20 cellular contexts compared by ENCODE assay signal in the genomic region with DNA sequence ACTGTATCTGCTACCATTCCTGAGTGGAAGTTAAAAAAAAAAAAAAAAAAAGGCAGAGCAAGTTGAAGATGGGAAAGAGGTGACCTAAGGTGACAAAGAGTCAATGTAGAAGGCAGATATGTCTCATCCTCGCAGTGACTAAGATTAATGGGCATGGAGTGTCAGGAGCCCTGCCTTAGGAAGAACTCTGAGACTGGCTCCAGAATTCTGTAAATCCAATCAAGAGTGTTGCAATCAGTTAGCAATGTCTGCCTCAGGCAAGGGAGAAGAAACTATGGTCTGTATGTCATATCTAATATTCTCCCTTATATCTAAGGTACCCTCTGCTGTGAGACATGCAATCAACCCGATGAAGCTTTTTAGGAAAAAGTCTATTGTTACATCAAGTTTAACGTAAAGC. TPM values are rescaled to one million over a fixed set of nuclear protein-coding genes. Genes with fewer than 3 reads are reported as not detected.
DNase-seq lines count a peak whose midpoint lies in the region; ATAC-seq, FAIRE-seq and TF ChIP-seq lines count a peak whose summit lies in the region.
"Had no signal": no experiment of that assay in that cellular context is flagged by ENCODE, and none has a peak within 500 bp of the region (broad histone marks: within the 10 kb centered on the region; RNA-seq: fewer than 3 reads in every experiment).

No MANE protein-coding gene starts in this region.

- H3K27me3 ChIP-seq in CD4-positive, alpha-beta T cell (ENCODE audit: control insufficient read depth, insufficient read depth, low read length), result no peaks in the 10 kb centered on the region
- peaks cover 0 to 8% of the 10 kb centered on the region in 2 experiments; a peak in 1 of 5 replicates for H3K27me3 ChIP-seq in K562 (ENCODE audit: control insufficient read depth in 2 of 2, insufficient read depth in 2 of 2, low read length in 2 of 2)

- no peaks in the 10 kb centered on the region for H3K36me3 ChIP-seq in HEK293 (ENCODE audit: control insufficient read depth in 2 of 2, insufficient read depth in 1 of 2, low read length in 2 of 2)
- H3K36me3 ChIP-seq in K562 (ENCODE audit: control insufficient read depth, insufficient read depth, low read length), result no peaks in the 10 kb centered on the region

- no peaks in the 10 kb centered on the region for H4K20me1 ChIP-seq in K562 (replicated peaks; ENCODE audit: control insufficient read depth, insufficient read depth, low read length)

- no peak for ATAC-seq in CD4-positive, alpha-beta T cell (ENCODE audit: poor library complexity)
- ATAC-seq in K562 (no peak), left ventricle myocardium superior (no peak)

- no peaks in the 10 kb centered on the region for H3K79me2 ChIP-seq in K562 (ENCODE audit: control insufficient read depth, insufficient read depth, low read length)

- TF ChIP-seq POLR2A in K562 (conservative IDR thresholded peaks at IDR 0.05), result no peak

- H3K27ac Mint-ChIP-seq in CD4-positive, alpha-beta T cell, result peak overlapping the region; percentile 19
- H3K27ac Mint-ChIP-seq in HFFc6, result no peak overlapping the region

- no peak overlapping the region for H3K27ac ChIP-seq in CD4-positive, alpha-beta T cell (ENCODE audit: low read depth, low read length)
- no peak overlapping the region for H3K27ac ChIP-seq in HEK293 (ENCODE audit: extremely low read depth, low read depth, low read length)
- H3K27ac ChIP-seq in K562 (ENCODE audit: extremely low read depth, low read depth, low read length), result no peak overlapping the region
- H3K27ac ChIP-seq: GM23248 had no signal

- no peak for TF ChIP-seq CTCF in CD4-positive, alpha-beta T cell (IDR thresholded peaks at IDR 0.05)
- TF ChIP-seq CTCF in HEK293 (tag by site-specific recombination; IDR thresholded peaks at IDR 0.05) (no peak), K562 (IDR thresholded peaks at IDR 0.05 in 2 of 3, conservative IDR thresholded peaks at IDR 0.05 in 1 of 3; ENCODE audit: insufficient read depth in 2 of 3, low read depth in 1 of 3, low read length in 3 of 3) (no peak), HFFc6 (IDR thresholded peaks at IDR 0.05) (no peak)

- H3K9me3 ChIP-seq in CD4-positive, alpha-beta T cell (ENCODE audit: control insufficient read depth, low read length), result no peaks in the 10 kb centered on the region
- H3K9me3 ChIP-seq in HEK293 (ENCODE audit: control insufficient read depth, insufficient read depth, low read depth, low read length), result no peaks in the 10 kb centered on the region
- H3K9me3 ChIP-seq in K562 (replicated peaks; ENCODE audit: control insufficient read depth, insufficient read depth, low read depth, low read length), result no peaks in the 10 kb centered on the region

- in situ Hi-C loops in K562 (cut with MboI), result loop anchor here (10.0 kb wide), 1 partner anchor 319 kb away; no protein-coding TSS in a partner anchor

- intact Hi-C loops in CD4-positive, alpha-beta T cell (cut with DNase I, micrococcal nuclease), result no loop called here
- intact Hi-C loops in K562 (cut with micrococcal nuclease) (loop anchor here (5.0 kb wide), 1 partner anchor 57 kb away; no protein-coding TSS in a partner anchor), left ventricle myocardium superior (cut with micrococcal nuclease) (no loop called here)

- CTCF ChIA-PET in CD4-positive, alpha-beta T cell (lab: Charles Lee), result no interaction called here
- CTCF ChIA-PET in HEK293 (lab: Yijun Ruan, JAX) (interaction anchor here (0.5 to 1.2 kb wide), 3 partner anchors 8 to 929 kb away, joined by 3 to 4 read pairs (median 4); no protein-coding TSS in a partner anchor), K562 (lab: Yijun Ruan, JAX; ENCODE audit: low intra/inter-chr PET ratio) (no interaction called here)

- no peak for FAIRE-seq in K562 (lab: Jason Lieb, UNC)
- FAIRE-seq: GM19239, H1 had no signal

- peaks cover 18% of the 10 kb centered on the region for H3K4me1 Mint-ChIP-seq in CD4-positive, alpha-beta T cell (ENCODE audit: low read depth)
- H3K4me1 Mint-ChIP-seq in HFFc6 (ENCODE audit: low read depth), result peaks cover 5% of the 10 kb centered on the region; the same call in 1 of the 2 replicates

- POLR2A ChIA-PET in CD4-positive, alpha-beta T cell (lab: Charles Lee), result no interaction called here
- POLR2A ChIA-PET in HEK293 (lab: Yijun Ruan, JAX) (no interaction called here), K562 (lab: Yijun Ruan, JAX) (no interaction called here)

- WGBS in K562 (ENCODE audit: insufficient coverage, low coverage, missing lambda C conversion rate), result 3% methylated on average over 3 of the region's 3 CpGs

- no peak for TF ChIP-seq RAD21 in K562 (CRISPR knock-in tag; conservative IDR thresholded peaks at IDR 0.05 in 1 of 2, IDR thresholded peaks at IDR 0.05 in 1 of 2)

- no peak for DNase-seq in CD4-positive, alpha-beta T cell
- DNase-seq in K562 (ENCODE audit: extremely low read depth in 1 of 4, low spot score in 3 of 4) (no peak), glomerular visceral epithelial cell (ENCODE audit: extremely low spot score) (no peak), HFFc6 (no peak), left ventricle myocardium superior (no peak)
- DNase-seq: C1 segment of cervical spinal cord, Calu3, COR-L47, DMS53, DMS79 treated with DMSO at 0.1 percent for 48 hours, GF-D8, GM23248, H7, HCEC 1CT had no signal

- no peak overlapping the region for H3K4me3 Mint-ChIP-seq in CD4-positive, alpha-beta T cell
- no peak overlapping the region for H3K4me3 Mint-ChIP-seq in HFFc6

- H2AFZ ChIP-seq in K562 (ENCODE audit: low read depth, low read length), result no peak overlapping the region
- H2AFZ ChIP-seq: GM23248 had no signal

- H3K4me3 ChIP-seq in HEK293 (ENCODE audit: low read depth, low read length), result no peak overlapping the region
- no peak overlapping the region for H3K4me3 ChIP-seq in K562
- H3K4me3 ChIP-seq: GM23248 had no signal

- no peaks in the 10 kb centered on the region for H3K4me1 ChIP-seq in HEK293 (ENCODE audit: control insufficient read depth, insufficient read depth, low read length)
- no peaks in the 10 kb centered on the region for H3K4me1 ChIP-seq in K562 (replicated peaks in 1 of 2; ENCODE audit: control insufficient read depth in 2 of 2, insufficient read depth in 2 of 2, low read length in 2 of 2)

- no peaks in the 10 kb centered on the region for H3K27me3 Mint-ChIP-seq in CD4-positive, alpha-beta T cell
- peaks cover 12% of the 10 kb centered on the region; the same call in 1 of the 2 replicates for H3K27me3 Mint-ChIP-seq in HFFc6 (ENCODE audit: insufficient read depth)

- no peaks in the 10 kb centered on the region for H3K36me3 Mint-ChIP-seq in CD4-positive, alpha-beta T cell (ENCODE audit: low read depth)
- no peaks in the 10 kb centered on the region for H3K36me3 Mint-ChIP-seq in HFFc6 (ENCODE audit: low read depth)

- no peak for TF ChIP-seq EP300 in K562 (IDR thresholded peaks at IDR 0.05; ENCODE audit: low read length)

- no peaks in the 10 kb centered on the region for H3K9me3 Mint-ChIP-seq in CD4-positive, alpha-beta T cell
- no peaks in the 10 kb centered on the region for H3K9me3 Mint-ChIP-seq in HFFc6

- H3K9ac ChIP-seq in K562 (ENCODE audit: insufficient read depth in 1 of 2, low read depth in 2 of 2, low read length in 2 of 2), result no peak overlapping the region
- H3K9ac ChIP-seq: GM23248 had no signal

- H3K4me2 ChIP-seq in K562 (ENCODE audit: insufficient read depth, low read length), result no peak overlapping the region

- no peaks in the 10 kb centered on the region for H3K9me1 ChIP-seq in K562 (ENCODE audit: control insufficient read depth, insufficient read depth, low read length)

- no TSS peak for BruUV-seq in K562 (replicated peaks; lab: Mats Ljungman, UMichigan)

TF ChIP-seq in HEK293, 187 proteins besides CTCF, POLR2A, EP300 and RAD21 (continues in another document):
- peak; percentile 51; the same call in 1 of the 2 replicates for TF ChIP-seq ZBTB17 (tag by site-specific recombination; IDR thresholded peaks at IDR 0.05)

TF ChIP-seq in K562, 482 proteins besides CTCF, POLR2A, EP300 and RAD21 (continues in another document):
- TF ChIP-seq, protein P1, sequence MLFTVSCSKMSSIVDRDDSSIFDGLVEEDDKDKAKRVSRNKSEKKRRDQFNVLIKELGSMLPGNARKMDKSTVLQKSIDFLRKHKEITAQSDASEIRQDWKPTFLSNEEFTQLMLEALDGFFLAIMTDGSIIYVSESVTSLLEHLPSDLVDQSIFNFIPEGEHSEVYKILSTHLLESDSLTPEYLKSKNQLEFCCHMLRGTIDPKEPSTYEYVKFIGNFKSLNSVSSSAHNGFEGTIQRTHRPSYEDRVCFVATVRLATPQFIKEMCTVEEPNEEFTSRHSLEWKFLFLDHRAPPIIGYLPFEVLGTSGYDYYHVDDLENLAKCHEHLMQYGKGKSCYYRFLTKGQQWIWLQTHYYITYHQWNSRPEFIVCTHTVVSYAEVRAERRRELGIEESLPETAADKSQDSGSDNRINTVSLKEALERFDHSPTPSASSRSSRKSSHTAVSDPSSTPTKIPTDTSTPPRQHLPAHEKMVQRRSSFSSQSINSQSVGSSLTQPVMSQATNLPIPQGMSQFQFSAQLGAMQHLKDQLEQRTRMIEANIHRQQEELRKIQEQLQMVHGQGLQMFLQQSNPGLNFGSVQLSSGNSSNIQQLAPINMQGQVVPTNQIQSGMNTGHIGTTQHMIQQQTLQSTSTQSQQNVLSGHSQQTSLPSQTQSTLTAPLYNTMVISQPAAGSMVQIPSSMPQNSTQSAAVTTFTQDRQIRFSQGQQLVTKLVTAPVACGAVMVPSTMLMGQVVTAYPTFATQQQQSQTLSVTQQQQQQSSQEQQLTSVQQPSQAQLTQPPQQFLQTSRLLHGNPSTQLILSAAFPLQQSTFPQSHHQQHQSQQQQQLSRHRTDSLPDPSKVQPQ (CRISPR knock-in tag; IDR thresholded peaks at IDR 0.05; ENCODE audit: borderline replicate concordance), result no peak

RNA-seq across cellular contexts. Expression of a gene that starts 24.7 kb away (rescaled TPM):
- total RNA-seq in CD4-positive, alpha-beta T cell, result under 1 TPM; 0.06 to 0.11 TPM
- not detected in 2 replicates for total RNA-seq in K562 (2011; cell fraction: chromatin; rRNA removed; ENCODE audit: low replicate concordance)
- total RNA-seq in K562 (2011; cell fraction: nucleolus; rRNA removed), result not detected in 2 replicates
- total RNA-seq in K562 (2011; cell fraction: nucleoplasm; rRNA removed), result not detected in 2 replicates
- not detected in 2 replicates for total RNA-seq in K562 (2014; rRNA removed)
- total RNA-seq in K562 (2014; rRNA removed; fragmentation: Illumina TruSeq; extraction: Trizol), result not detected in 2 replicates
- not detected in 2 replicates for total RNA-seq in K562 (2015; rRNA removed; fragmentation: Illumina TruSeq; extraction: Trizol)
- not detected in 2 replicates for total RNA-seq in K562 (2021)
- not detected in 2 replicates for polyA plus RNA-seq in K562 (2011; rRNA removed)
- polyA plus RNA-seq in K562 (2011; cell fraction: cytosol; rRNA removed), result not detected in 2 replicates
- polyA plus RNA-seq in K562 (2011; cell fraction: nucleus; rRNA removed), result not detected in 2 replicates
- not detected in 2 replicates for polyA plus RNA-seq in K562 (2012)
- not detected in 2 replicates for polyA plus RNA-seq in K562 (2014; fragmentation: Illumina TruSeq; extraction: Trizol)
- not detected for polyA plus RNA-seq in K562 (2014; fragmentation: Nextera tagmentation; extraction: Ambion mirVana)
- not detected in 2 replicates for polyA plus RNA-seq in K562 (2014; rRNA removed)
- polyA minus RNA-seq in K562 (2011; rRNA and poly(A)+ RNA removed), result not detected in 2 replicates
- not detected in 2 replicates for polyA minus RNA-seq in K562 (2011; cell fraction: cytosol; rRNA and poly(A)+ RNA removed)
- polyA minus RNA-seq in K562 (2011; cell fraction: nucleus; rRNA and poly(A)+ RNA removed), result not detected in 2 replicates
- total RNA-seq in HFFc6 (2021; fragmentation: NEBNext Ultra II Directional; extraction: Animal tissue kit (Norgen Biotek cat#: 25700)), result not detected
- total RNA-seq in left ventricle myocardium superior, result 0.47 TPM
- total RNA-seq: A172, A673, Calu3, G401, GM23248 had no signal
- polyA plus RNA-seq: GM23248 had no signal
